In genomic region chr16:28877642-28877975, GRCh38 we compare ENCODE assay signal across 24 cellular contexts. TPM values are rescaled to one million over a fixed set of nuclear protein-coding genes. Genes with fewer than 3 reads are reported as not detected.
DNase-seq lines count a peak whose midpoint lies in the region; ATAC-seq and TF ChIP-seq lines count a peak whose summit lies in the region.
"Had no signal": no experiment of that assay in that cellular context is flagged by ENCODE, and none has a peak within 500 bp of the region (broad histone marks: within the 10 kb centered on the region; RNA-seq: fewer than 3 reads in every experiment).

No MANE protein-coding gene starts in this region.

- no peak for TF ChIP-seq POLR2A in gastrocnemius medialis (IDR thresholded peaks at IDR 0.05)

- H3K4me1 ChIP-seq in NT2/D1 (ENCODE audit: insufficient read depth, insufficient read length): peaks cover 46% of the 10 kb centered on the region
- H3K4me1 ChIP-seq in gastrocnemius medialis: peaks cover 38 to 57% of the 10 kb centered on the region in 2 donors

- DNase-seq in activated CD4-positive, alpha-beta T cell treated with anti-CD3 and anti-CD28 coated beads, Interleukin-2, amount 10 ng/mL, durations not matched to agents 24 days and 14 days: no peak
- no peak for DNase-seq in activated CD4-positive, alpha-beta T cell treated with anti-CD3 and anti-CD28 coated beads, Interleukin-2, amount 50 U/mL, for 1 hour
- DNase-seq in NT2/D1 (ENCODE audit: low read depth, low spot score): no peak
- no peak for DNase-seq in central memory CD8-positive, alpha-beta T cell (ENCODE audit: low spot score in 2 of 2)
- DNase-seq in gastrocnemius medialis: peak in 1 of 2 donors; percentile 59
- no peak for DNase-seq in NCI-H82 (lab: John Stamatoyannopoulos, UW)
- DNase-seq in NCI-H2171 treated with DMSO at 0.1 percent for 48 hours (lab: John Stamatoyannopoulos, UW): no peak
- no peak for DNase-seq in osteocyte (ENCODE audit: extremely low spot score, unreplicated experiment)
- DNase-seq: activated CD4-positive, CD25-positive, alpha-beta regulatory T cell treated with anti-CD3 and anti-CD28 coated beads, Interleukin-2, amount 50 U/mL, for 72 hours; AML-193; body of pancreas; COR-L47; mammary epithelial cell; NCI-H524; ovary; stimulated activated CD4-positive, alpha-beta T cell treated with anti-CD3 and anti-CD28 coated beads, Interleukin-12 subunit alpha, Interleukin-12 subunit beta, amount 100 ng/mL, for 4 hours; stimulated activated CD4-positive, alpha-beta T cell treated with anti-CD3 and anti-CD28 coated beads, Interleukin-4, amount 100 ng/mL, for 4 hours; upper lobe of left lung had no signal

- intact Hi-C loops in activated CD4-positive, alpha-beta T cell treated with anti-CD3 and anti-CD28 coated beads, Interleukin-2, amount 10 ng/mL, durations not matched to agents 24 days and 14 days (cut with micrococcal nuclease): no loop called here
- intact Hi-C loops in gastrocnemius medialis (cut with DNase I; ENCODE audit: low total_unique reads): loop anchor here (10.0 kb wide), 1 partner anchor 343 kb away; the partner anchor contains the start of gene NUPR1

- in situ Hi-C loops in gastrocnemius medialis (cut with MboI; ENCODE audit: low sequenced_read_pairs in 4 of 4): loop anchor here in 1 of 4 donors (10.0 kb wide), 1 partner anchor 67 kb away; no protein-coding TSS in a partner anchor

- H3K4me3 ChIP-seq in NT2/D1 (ENCODE audit: insufficient read length, low read depth) (no peak overlapping the region), gastrocnemius medialis (peak overlapping the region in 2 of 4 donors; percentile 73 to 77)
- H3K4me3 ChIP-seq: body of pancreas, coronary artery, ovary, upper lobe of left lung had no signal

- H3K9me3 Mint-ChIP-seq in activated CD4-positive, alpha-beta T cell treated with anti-CD3 and anti-CD28 coated beads, Interleukin-2, amount 10 ng/mL, durations not matched to agents 24 days and 14 days: no peaks in the 10 kb centered on the region
- H3K9me3 Mint-ChIP-seq in central memory CD8-positive, alpha-beta T cell: no peaks in the 10 kb centered on the region
- H3K9me3 Mint-ChIP-seq in osteocyte (ENCODE audit: unreplicated experiment): no peaks in the 10 kb centered on the region

- H3K27me3 ChIP-seq in NT2/D1 (ENCODE audit: insufficient read depth, insufficient read length) (peaks cover 9% of the 10 kb centered on the region), gastrocnemius medialis (no peaks in the 10 kb centered on the region)
- H3K27me3 ChIP-seq: body of pancreas, ovary had no signal

- peak overlapping the region; percentile 83 to 92 (median 90) for H3K27ac ChIP-seq in gastrocnemius medialis
- H3K27ac ChIP-seq: body of pancreas, coronary artery, ovary, upper lobe of left lung had no signal

- H3K27ac Mint-ChIP-seq in activated CD4-positive, alpha-beta T cell treated with anti-CD3 and anti-CD28 coated beads, Interleukin-2, amount 10 ng/mL, durations not matched to agents 24 days and 14 days: peak overlapping the region; percentile 3
- no peak overlapping the region for H3K27ac Mint-ChIP-seq in central memory CD8-positive, alpha-beta T cell (ENCODE audit: low read depth)
- H3K27ac Mint-ChIP-seq in osteocyte (ENCODE audit: unreplicated experiment): no peak overlapping the region

- peaks cover 21% of the 10 kb centered on the region for H3K4me1 Mint-ChIP-seq in activated CD4-positive, alpha-beta T cell treated with anti-CD3 and anti-CD28 coated beads, Interleukin-2, amount 10 ng/mL, durations not matched to agents 24 days and 14 days
- H3K4me1 Mint-ChIP-seq in central memory CD8-positive, alpha-beta T cell: peaks cover 14% of the 10 kb centered on the region
- H3K4me1 Mint-ChIP-seq in osteocyte (ENCODE audit: unreplicated experiment): peaks cover 14% of the 10 kb centered on the region

- H3K27me3 Mint-ChIP-seq in activated CD4-positive, alpha-beta T cell treated with anti-CD3 and anti-CD28 coated beads, Interleukin-2, amount 10 ng/mL, durations not matched to agents 24 days and 14 days: no peaks in the 10 kb centered on the region
- no peaks in the 10 kb centered on the region for H3K27me3 Mint-ChIP-seq in central memory CD8-positive, alpha-beta T cell
- no peaks in the 10 kb centered on the region for H3K27me3 Mint-ChIP-seq in osteocyte (ENCODE audit: unreplicated experiment)

- TF ChIP-seq CTCF in gastrocnemius medialis (IDR thresholded peaks at IDR 0.05 in 4 of 5, conservative IDR thresholded peaks at IDR 0.05 in 1 of 5): no peak
- TF ChIP-seq CTCF in osteocyte (IDR thresholded peaks at IDR 0.05): no peak

- peaks cover 5% of the 10 kb centered on the region for H3K36me3 Mint-ChIP-seq in activated CD4-positive, alpha-beta T cell treated with anti-CD3 and anti-CD28 coated beads, Interleukin-2, amount 10 ng/mL, durations not matched to agents 24 days and 14 days (ENCODE audit: low read depth)
- peaks cover 9% of the 10 kb centered on the region for H3K36me3 Mint-ChIP-seq in central memory CD8-positive, alpha-beta T cell (ENCODE audit: insufficient read depth)
- H3K36me3 Mint-ChIP-seq in osteocyte (ENCODE audit: unreplicated experiment): peaks cover 7% of the 10 kb centered on the region

- H3K36me3 ChIP-seq in NT2/D1 (ENCODE audit: insufficient read depth, insufficient read length, low read length) (peaks cover 37% of the 10 kb centered on the region), gastrocnemius medialis (peaks cover 0 to 7% of the 10 kb centered on the region in 2 donors)
- H3K36me3 ChIP-seq: ovary had no signal

- no peaks in the 10 kb centered on the region for H3K9me3 ChIP-seq in NT2/D1 (ENCODE audit: insufficient read depth, low read length)
- no peaks in the 10 kb centered on the region for H3K9me3 ChIP-seq in gastrocnemius medialis
- H3K9me3 ChIP-seq: body of pancreas, ovary, upper lobe of left lung had no signal

- H3K9ac ChIP-seq in NT2/D1 (ENCODE audit: insufficient read length, low read depth): peak overlapping the region; percentile 66

- ATAC-seq in central memory CD8-positive, alpha-beta T cell (replicated peaks; ENCODE audit: extremely low read depth, poor library complexity, severe bottlenecking): no peak
- peak in 1 of 2 donors; percentile 24 for ATAC-seq in gastrocnemius medialis
- ATAC-seq: body of pancreas, right cardiac atrium, SK-N-SH treated with all-trans-retinoic acid at 6 μM for 48 hours had no signal

- H3K4me3 Mint-ChIP-seq in activated CD4-positive, alpha-beta T cell treated with anti-CD3 and anti-CD28 coated beads, Interleukin-2, amount 10 ng/mL, durations not matched to agents 24 days and 14 days: peak overlapping the region; percentile 96
- peak overlapping the region; percentile 84 for H3K4me3 Mint-ChIP-seq in central memory CD8-positive, alpha-beta T cell
- H3K4me3 Mint-ChIP-seq in osteocyte (ENCODE audit: unreplicated experiment): no peak overlapping the region

RNA-seq across cellular contexts. Expression of gene ATP2A1, which starts 0.7 kb away (rescaled TPM):
- 1.8 and 2.4 TPM in 2 replicates for total RNA-seq in activated CD4-positive, alpha-beta T cell treated with anti-CD3 and anti-CD28 coated beads, Interleukin-2, amount 10 ng/mL, durations not matched to agents 24 days and 14 days
- total RNA-seq in gastrocnemius medialis: 100 to 1,000 TPM; 380 to 909 (median 764) TPM
- 0.42 and 0.64 TPM in 2 replicates for total RNA-seq in osteocyte
- total RNA-seq: body of pancreas, Daoy had no signal

RNA-seq across cellular contexts. Expression of gene SH2B1, which starts 14.0 kb away (rescaled TPM):
- total RNA-seq in activated CD4-positive, alpha-beta T cell treated with anti-CD3 and anti-CD28 coated beads, Interleukin-2, amount 10 ng/mL, durations not matched to agents 24 days and 14 days: 49.7 and 51.7 TPM in 2 replicates
- total RNA-seq in gastrocnemius medialis (10 to 100 TPM; 13.9 to 28.5 (median 20.6) TPM), osteocyte (57.9 and 60.7 TPM in 2 replicates)

RNA-seq across cellular contexts. Expression of gene TUFM, which starts 31.5 kb away (rescaled TPM):
- total RNA-seq in activated CD4-positive, alpha-beta T cell treated with anti-CD3 and anti-CD28 coated beads, Interleukin-2, amount 10 ng/mL, durations not matched to agents 24 days and 14 days: 276 and 279 TPM in 2 replicates
- total RNA-seq in gastrocnemius medialis (100 to 1,000 TPM; 140 to 196 (median 167) TPM), osteocyte (122 and 132 TPM in 2 replicates)

RNA-seq across cellular contexts. Expression of gene RABEP2, which starts 47.4 kb away (rescaled TPM):
- total RNA-seq in activated CD4-positive, alpha-beta T cell treated with anti-CD3 and anti-CD28 coated beads, Interleukin-2, amount 10 ng/mL, durations not matched to agents 24 days and 14 days: 20.5 and 23.7 TPM in 2 replicates
- total RNA-seq in gastrocnemius medialis (10 to 100 TPM in 1 of 4 donors, 1 to 10 TPM in 3; 2.9 to 13.9 (median 6.4) TPM), osteocyte (19.3 and 20.0 TPM in 2 replicates)

RNA-seq across cellular contexts. Expression of gene CD19, which starts 54.2 kb away (rescaled TPM):
- total RNA-seq in activated CD4-positive, alpha-beta T cell treated with anti-CD3 and anti-CD28 coated beads, Interleukin-2, amount 10 ng/mL, durations not matched to agents 24 days and 14 days: not detected in 2 replicates
- total RNA-seq in gastrocnemius medialis (not detected), osteocyte (not detected in 2 replicates)
- total RNA-seq: A172, body of pancreas, Daoy, kidney epithelial cell, mammary epithelial cell had no signal

Comparison
In these comparisons a context has a peak if more than half of its experiments do, and no peak if none do; other contexts are left out.
1. RNA of gene ATP2A1, which starts 0.7 kb away (total RNA-seq): 380 to 909 TPM in gastrocnemius medialis; 1.8 to 2.4 TPM in activated CD4-positive, alpha-beta T cell treated with anti-CD3 and anti-CD28 coated beads, Interleukin-2, amount 10 ng/mL, durations not matched to agents 24 days and 14 days and 0.42 to 0.64 TPM in osteocyte; every median in the first group is over 100 times any median in the second.